Comparison of ENCODE assay signal across 11 cellular contexts in genomic region chr17:47286198-47286914, GRCh38. TPM values are rescaled to one million over a fixed set of nuclear protein-coding genes. Genes with fewer than 3 reads are reported as not detected.
A peak's percentile ranks its signal among the peaks of the same experiment; 100 is the strongest.
DNase-seq lines count a peak whose midpoint lies in the region; ATAC-seq and TF ChIP-seq lines count a peak whose summit lies in the region.
"Had no signal": no experiment of that assay in that cellular context is flagged by ENCODE, and none has a peak within 500 bp of the region (broad histone marks: within the 10 kb centered on the region; RNA-seq: fewer than 3 reads in every experiment).

No MANE protein-coding gene starts in this region.

- POLR2A ChIA-PET in activated CD4-positive, alpha-beta memory T cell treated with anti-CD3 and anti-CD28 coated beads, Interleukin-2, amount 10 ng/mL, durations not matched to agents 7 days and 5 days (lab: Charles Lee) = no interaction called here

- TF ChIP-seq CTCF in GM10266 (IDR thresholded peaks at IDR 0.05; ENCODE audit: control insufficient read depth, insufficient read depth, low read depth, missing control alignments) (no peak), dorsolateral prefrontal cortex (IDR thresholded peaks at IDR 0.05 in 54 of 56, conservative IDR thresholded peaks at IDR 0.05 in 2 of 56; ENCODE audit: low read depth in 1 of 56, partially characterized antibody in 56 of 56) (no peak)

- H3K36me3 Mint-ChIP-seq in activated CD4-positive, alpha-beta memory T cell treated with anti-CD3 and anti-CD28 coated beads, Interleukin-2, amount 10 ng/mL, durations not matched to agents 7 days and 5 days (ENCODE audit: low read depth) = no peaks in the 10 kb centered on the region

- no peaks in the 10 kb centered on the region for H3K9me3 Mint-ChIP-seq in activated CD4-positive, alpha-beta memory T cell treated with anti-CD3 and anti-CD28 coated beads, Interleukin-2, amount 10 ng/mL, durations not matched to agents 7 days and 5 days

- H3K27ac ChIP-seq in dorsolateral prefrontal cortex = no peak overlapping the region

- H3K27me3 Mint-ChIP-seq in activated CD4-positive, alpha-beta memory T cell treated with anti-CD3 and anti-CD28 coated beads, Interleukin-2, amount 10 ng/mL, durations not matched to agents 7 days and 5 days = peaks cover 6% of the 10 kb centered on the region

- H3K4me1 Mint-ChIP-seq in activated CD4-positive, alpha-beta memory T cell treated with anti-CD3 and anti-CD28 coated beads, Interleukin-2, amount 10 ng/mL, durations not matched to agents 7 days and 5 days = peaks cover 17% of the 10 kb centered on the region

- intact Hi-C loops in dorsolateral prefrontal cortex (cut with DNase I) = no loop called here

- peak; percentile 75 for DNase-seq in GM10266 (ENCODE audit: extremely low spot score)
- no peak for DNase-seq in activated CD4-positive, alpha-beta memory T cell treated with anti-CD3 and anti-CD28 coated beads, Interleukin-2, amount 10 ng/mL, durations not matched to agents 7 days and 5 days
- DNase-seq in NCI-H2081 (lab: John Stamatoyannopoulos, UW) = no peak
- DNase-seq in dorsolateral prefrontal cortex = no peak
- no peak for DNase-seq in NOMO-1 treated with DMSO at 0.1 percent for 48 hours (lab: John Stamatoyannopoulos, UW; ENCODE audit: unreplicated experiment)
- no peak for DNase-seq in NCI-H526 treated with DMSO at 0.1 percent for 48 hours (lab: John Stamatoyannopoulos, UW)
- DNase-seq: activated CD8-positive, alpha-beta T cell treated with anti-CD3 and anti-CD28 coated beads, Interleukin-2, amount 10 ng/mL, durations not matched to agents 7 days and 5 days; DMS 273 treated with DMSO at 0.1 percent for 48 hours; stimulated activated naive CD4-positive, alpha-beta T cell treated with Interleukin-2 at 50 U/mL for 16 hours had no signal

- ATAC-seq in GM19372 (IDR thresholded peaks at IDR 0.05; ENCODE audit: low read depth, unreplicated experiment) (peak; percentile 53), HG03045 (IDR thresholded peaks at IDR 0.05; ENCODE audit: unreplicated experiment) (peak; percentile 66)
- ATAC-seq: activated CD8-positive, alpha-beta T cell treated with anti-CD3 and anti-CD28 coated beads, Interleukin-2, amount 10 ng/mL, durations not matched to agents 7 days and 5 days had no signal

- CTCF ChIA-PET in activated CD4-positive, alpha-beta memory T cell treated with anti-CD3 and anti-CD28 coated beads, Interleukin-2, amount 10 ng/mL, durations not matched to agents 7 days and 5 days (lab: Charles Lee) = interaction anchor here (1.0 kb wide), 1 partner anchor 14 kb away, joined by 3 read pairs; no protein-coding TSS in a partner anchor

- no peaks in the 10 kb centered on the region for H3K27me3 ChIP-seq in dorsolateral prefrontal cortex

- H3K27ac Mint-ChIP-seq in activated CD4-positive, alpha-beta memory T cell treated with anti-CD3 and anti-CD28 coated beads, Interleukin-2, amount 10 ng/mL, durations not matched to agents 7 days and 5 days = peak overlapping the region; percentile 42
- H3K27ac Mint-ChIP-seq: activated CD8-positive, alpha-beta T cell treated with anti-CD3 and anti-CD28 coated beads, Interleukin-2, amount 10 ng/mL, durations not matched to agents 7 days and 5 days had no signal

- no peak overlapping the region for H3K4me3 ChIP-seq in dorsolateral prefrontal cortex

- H3K4me3 Mint-ChIP-seq in activated CD4-positive, alpha-beta memory T cell treated with anti-CD3 and anti-CD28 coated beads, Interleukin-2, amount 10 ng/mL, durations not matched to agents 7 days and 5 days = no peak overlapping the region
- H3K4me3 Mint-ChIP-seq: activated CD8-positive, alpha-beta T cell treated with anti-CD3 and anti-CD28 coated beads, Interleukin-2, amount 10 ng/mL, durations not matched to agents 7 days and 5 days had no signal

RNA-seq across cellular contexts. Expression of gene ITGB3, which starts 32.7 kb away (rescaled TPM):
- 1 to 10 TPM; 1.9 to 2.2 TPM for total RNA-seq in activated CD4-positive, alpha-beta memory T cell treated with anti-CD3 and anti-CD28 coated beads, Interleukin-2, amount 10 ng/mL, durations not matched to agents 7 days and 5 days
- 1 to 10 TPM in 91 of 120 experiments, under 1 TPM in 29; 0.16 to 6.6 (median 1.6) TPM for total RNA-seq in dorsolateral prefrontal cortex

RNA-seq across cellular contexts. Expression of gene EFCAB13, which starts 37.4 kb away (rescaled TPM):
- 1 to 10 TPM; 5.7 to 6.4 TPM for total RNA-seq in activated CD4-positive, alpha-beta memory T cell treated with anti-CD3 and anti-CD28 coated beads, Interleukin-2, amount 10 ng/mL, durations not matched to agents 7 days and 5 days
- total RNA-seq in dorsolateral prefrontal cortex = 10 to 100 TPM in 4 of 120 experiments, 1 to 10 TPM in 114, under 1 TPM in 2; 0.79 to 14.6 (median 3.8) TPM
